9 cellular contexts compared by ENCODE assay signal in genomic region chr2:102235491-102235890, GRCh38. TPM values are rescaled to one million over a fixed set of nuclear protein-coding genes. Genes with fewer than 3 reads are reported as not detected.
DNase-seq lines count a peak whose midpoint lies in the region; ATAC-seq and TF ChIP-seq lines count a peak whose summit lies in the region.
"Had no signal": no experiment of that assay in that cellular context is flagged by ENCODE, and none has a peak within 500 bp of the region (broad histone marks: within the 10 kb centered on the region; RNA-seq: fewer than 3 reads in every experiment).

No MANE protein-coding gene starts in this region.

- H3K4me1 ChIP-seq in left lung = peaks cover 2 to 37% of the 10 kb centered on the region in 2 donors

- CTCF ChIA-PET in activated CD4-positive, alpha-beta memory T cell treated with anti-CD3 and anti-CD28 coated beads, Interleukin-2, amount 10 ng/mL, durations not matched to agents 7 days and 5 days (lab: Charles Lee) = interaction anchor here (1.1 to 2.6 kb wide), 5 partner anchors 212 to 816 kb away, joined by 3 to 12 read pairs (median 7); no protein-coding TSS in a partner anchor

- H3K36me3 ChIP-seq in H7 (replicated peaks; ENCODE audit: control insufficient read depth, insufficient read depth, low read length) = no peaks in the 10 kb centered on the region
- no peaks in the 10 kb centered on the region for H3K36me3 ChIP-seq in left lung

- H3K27ac ChIP-seq in left lung = no peak overlapping the region

- peaks cover 5% of the 10 kb centered on the region for H3K9me3 Mint-ChIP-seq in activated CD4-positive, alpha-beta memory T cell treated with anti-CD3 and anti-CD28 coated beads, Interleukin-2, amount 10 ng/mL, durations not matched to agents 7 days and 5 days

- no peaks in the 10 kb centered on the region for H3K9me3 ChIP-seq in left lung

- H3K4me3 ChIP-seq in H7 (ENCODE audit: insufficient read depth, low read depth, low read length) (no peak overlapping the region), left lung (no peak overlapping the region)

- H3K27me3 ChIP-seq in H7 (ENCODE audit: control insufficient read depth, insufficient read depth, low read length) = no peaks in the 10 kb centered on the region
- no peaks in the 10 kb centered on the region for H3K27me3 ChIP-seq in left lung

- peak; percentile 1 for DNase-seq in COR-L47 (lab: John Stamatoyannopoulos, UW)
- DNase-seq in H7 = peak; percentile 73
- DNase-seq in activated CD4-positive, alpha-beta memory T cell treated with anti-CD3 and anti-CD28 coated beads, Interleukin-2, amount 10 ng/mL, durations not matched to agents 7 days and 5 days = peak; percentile 35
- peak in 1 of 2 donors; percentile 68 for DNase-seq in left lung
- DNase-seq in superior temporal gyrus (ENCODE audit: extremely low spot score) = no peak
- no peak for DNase-seq in foreskin melanocyte
- no peak for DNase-seq in cortex of kidney (lab: John Stamatoyannopoulos, UW)
- no peak for DNase-seq in NCI-H510A (lab: John Stamatoyannopoulos, UW)

- no peaks in the 10 kb centered on the region for H3K36me3 Mint-ChIP-seq in activated CD4-positive, alpha-beta memory T cell treated with anti-CD3 and anti-CD28 coated beads, Interleukin-2, amount 10 ng/mL, durations not matched to agents 7 days and 5 days (ENCODE audit: low read depth)

- peak in 1 of 2 donors; percentile 42 for TF ChIP-seq CTCF in left lung (IDR thresholded peaks at IDR 0.05)

- H3K27ac Mint-ChIP-seq in activated CD4-positive, alpha-beta memory T cell treated with anti-CD3 and anti-CD28 coated beads, Interleukin-2, amount 10 ng/mL, durations not matched to agents 7 days and 5 days = no peak overlapping the region

- peaks cover 41% of the 10 kb centered on the region for H3K4me1 Mint-ChIP-seq in activated CD4-positive, alpha-beta memory T cell treated with anti-CD3 and anti-CD28 coated beads, Interleukin-2, amount 10 ng/mL, durations not matched to agents 7 days and 5 days

- H3K27me3 Mint-ChIP-seq in activated CD4-positive, alpha-beta memory T cell treated with anti-CD3 and anti-CD28 coated beads, Interleukin-2, amount 10 ng/mL, durations not matched to agents 7 days and 5 days = peaks cover 7% of the 10 kb centered on the region

- POLR2A ChIA-PET in activated CD4-positive, alpha-beta memory T cell treated with anti-CD3 and anti-CD28 coated beads, Interleukin-2, amount 10 ng/mL, durations not matched to agents 7 days and 5 days (lab: Charles Lee) = no interaction called here

- ATAC-seq in left lung = peak; percentile 55

- H3K4me3 Mint-ChIP-seq in activated CD4-positive, alpha-beta memory T cell treated with anti-CD3 and anti-CD28 coated beads, Interleukin-2, amount 10 ng/mL, durations not matched to agents 7 days and 5 days = no peak overlapping the region

- intact Hi-C loops in left lung (cut with DNase I) = no loop called here

RNA-seq across cellular contexts. Expression of gene IL1RL2, which starts 48.7 kb away (rescaled TPM):
- total RNA-seq in H7 (2014; rRNA removed; shearing (Covaris generic)) = not detected in 2 replicates
- total RNA-seq in activated CD4-positive, alpha-beta memory T cell treated with anti-CD3 and anti-CD28 coated beads, Interleukin-2, amount 10 ng/mL, durations not matched to agents 7 days and 5 days = not detected
- 1 to 10 TPM; 1.5 to 2.5 TPM for total RNA-seq in left lung
- total RNA-seq: T-helper 1 cell treated with Interleukin-12 subunit alpha and Interleukin-12 subunit beta and Interleukin-4 antibody, amounts not matched to agents 30 ng/mL and 1 ng/mL, for 36 hours had no signal

Comparison
In these comparisons a context has a peak if more than half of its experiments do, and no peak if none do; other contexts are left out.
1. DNase-seq: peak in COR-L47 (single experiment), H7 (single experiment) and activated CD4-positive, alpha-beta memory T cell treated with anti-CD3 and anti-CD28 coated beads, Interleukin-2, amount 10 ng/mL, durations not matched to agents 7 days and 5 days (single experiment); none in superior temporal gyrus (single experiment), foreskin melanocyte (single experiment), cortex of kidney (single experiment) and NCI-H510A (single experiment).